In the genomic region with DNA sequence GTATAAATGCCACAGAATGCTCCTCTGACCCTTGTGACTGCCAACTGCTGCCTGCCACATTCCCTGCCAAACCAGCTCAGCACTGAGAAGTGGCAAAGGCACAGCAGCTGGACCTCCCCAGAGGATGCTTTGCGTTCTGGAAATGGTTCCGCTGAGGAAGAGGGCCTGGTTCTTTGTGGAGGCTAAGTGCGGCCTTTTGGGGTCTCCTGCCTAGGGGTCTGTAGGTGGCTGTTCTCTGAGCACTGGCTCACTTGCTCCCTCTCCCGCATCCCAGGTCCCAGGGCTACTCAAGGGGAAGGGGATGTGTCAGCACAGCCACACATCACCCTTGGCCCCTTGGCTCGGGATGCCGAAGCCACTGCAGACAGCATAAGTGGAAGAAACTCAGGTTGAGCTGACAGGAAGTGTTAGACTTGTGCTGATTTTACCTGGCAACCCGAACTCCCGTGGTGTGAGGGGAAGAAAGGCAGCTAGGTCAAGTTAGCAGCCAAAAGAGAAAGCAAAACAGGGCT, we compare ENCODE assay signal across 8 cellular contexts. TPM values are rescaled to one million over a fixed set of nuclear protein-coding genes. Genes with fewer than 3 reads are reported as not detected.
DNase-seq lines count a peak whose midpoint lies in the region; ATAC-seq, FAIRE-seq and TF ChIP-seq lines count a peak whose summit lies in the region.

No MANE protein-coding gene starts in this region.

- no peak for FAIRE-seq in kidney (lab: Jason Lieb, UNC)

- H3K9me3 ChIP-seq in kidney (ENCODE audit: control insufficient read depth in 1 of 2, low read length in 2 of 2), result peaks cover 0 to 5% of the 10 kb centered on the region in 2 donors

- intact Hi-C loops in kidney (cut with DNase I), result no loop called here

- ATAC-seq in HG03175 (IDR thresholded peaks at IDR 0.05; ENCODE audit: unreplicated experiment) (no peak), GM21423 (IDR thresholded peaks at IDR 0.05; ENCODE audit: unreplicated experiment) (no peak)

- H3K36me3 ChIP-seq in kidney (ENCODE audit: control insufficient read depth in 1 of 2, insufficient read depth in 2 of 2, low read length in 2 of 2), result no peaks in the 10 kb centered on the region

- DNase-seq in T follicular helper cell (ENCODE audit: low read depth), result peak; percentile 33
- peak; percentile 16 to 23 for DNase-seq in activated T-helper 1 cell treated with anti-CD3 and anti-CD28 coated beads, Interleukin-2, amount 50 U/mL, for 16 hours (ENCODE audit: low read depth in 1 of 2, low spot score in 1 of 2)
- DNase-seq in kidney, result no peak
- peak; percentile 16 for DNase-seq in stimulated activated CD8-positive, alpha-beta memory T cell treated with anti-CD3 and anti-CD28 coated beads, Interleukin-12 subunit alpha, Interleukin-12 subunit beta, amount 100 ng/mL, for 1 hour (ENCODE audit: low read depth)
- no peak for DNase-seq in HK-2 (ENCODE audit: unreplicated experiment)
- DNase-seq in SKM-1 treated with dmso at 0.1 percent for 144 hours (lab: John Stamatoyannopoulos, UW; ENCODE audit: unreplicated experiment), result no peak

- H3K27ac ChIP-seq in kidney (ENCODE audit: low read depth in 2 of 2, low read length in 2 of 2), result peak overlapping the region in 1 of 2 donors; percentile 67

- peaks cover 8 to 12% of the 10 kb centered on the region in 2 donors for H3K4me1 ChIP-seq in kidney (ENCODE audit: control insufficient read depth in 1 of 2, insufficient read depth in 1 of 2, low read depth in 1 of 2, low read length in 2 of 2)

- peak overlapping the region; percentile 10 to 31 for H3K9ac ChIP-seq in kidney (ENCODE audit: low read length in 2 of 2)

- H3K4me3 ChIP-seq in kidney (ENCODE audit: low read length in 2 of 2), result peak overlapping the region in 1 of 2 donors; percentile 46

- TF ChIP-seq CTCF in kidney (IDR thresholded peaks at IDR 0.05; ENCODE audit: borderline replicate concordance, extremely low read depth, insufficient read depth), result no peak

RNA-seq across cellular contexts. Expression of gene POMGNT2, which starts 56.8 kb away (rescaled TPM):
- total RNA-seq in kidney, result 15.4 TPM
- 16.0 TPM for polyA plus RNA-seq in kidney (ENCODE audit: insufficient read depth, low read depth, low replicate concordance)

Comparison
In these comparisons a context has a peak if more than half of its experiments do, and no peak if none do; other contexts are left out.
1. DNase-seq: peak in T follicular helper cell (single experiment), activated T-helper 1 cell treated with anti-CD3 and anti-CD28 coated beads, Interleukin-2, amount 50 U/mL, for 16 hours (2 of 2) and stimulated activated CD8-positive, alpha-beta memory T cell treated with anti-CD3 and anti-CD28 coated beads, Interleukin-12 subunit alpha, Interleukin-12 subunit beta, amount 100 ng/mL, for 1 hour (single experiment); none in kidney (single experiment), HK-2 (single experiment) and SKM-1 treated with dmso at 0.1 percent for 144 hours (single experiment).